In genomic region chr6:151228788-151229400, GRCh38 we compare ENCODE assay signal across 24 cellular contexts. TPM values are rescaled to one million over a fixed set of nuclear protein-coding genes. Genes with fewer than 3 reads are reported as not detected.
DNase-seq lines count a peak whose midpoint lies in the region; ATAC-seq, FAIRE-seq and TF ChIP-seq lines count a peak whose summit lies in the region.
"Had no signal": no experiment of that assay in that cellular context is flagged by ENCODE, and none has a peak within 500 bp of the region (broad histone marks: within the 10 kb centered on the region; RNA-seq: fewer than 3 reads in every experiment).

No MANE protein-coding gene starts in this region.

- H2AFZ ChIP-seq in H1 (ENCODE audit: low read length), result no peak overlapping the region
- H2AFZ ChIP-seq: GM23248 had no signal

- H4K20me1 ChIP-seq in H1 (replicated peaks in 1 of 2; ENCODE audit: control insufficient read depth in 1 of 2, insufficient read depth in 2 of 2, low read length in 2 of 2), result no peaks in the 10 kb centered on the region
- H4K20me1 ChIP-seq: BLaER1 treated with 17β-estradiol and CSF1 and Interleukin-3, amounts not matched to agents 10 nM and 100 nM had no signal

- no peak overlapping the region for H2BK12ac ChIP-seq in H1 (ENCODE audit: low read depth, low read length)

- H3K79me2 ChIP-seq in H1 (ENCODE audit: control insufficient read depth in 1 of 2, insufficient read depth in 2 of 2, low read length in 2 of 2), result no peaks in the 10 kb centered on the region

- H2BK15ac ChIP-seq in H1 (ENCODE audit: low read length), result no peak overlapping the region

- 83% methylated on average over 3 of the region's 3 CpGs; no CpG with 5 or more reads in 1 of the 2 experiments for WGBS in H1 (ENCODE audit: extremely low coverage in 1 of 2, insufficient coverage in 1 of 2, insufficient read length in 1 of 2, insufficient replicate concordance in 2 of 2, low coverage in 1 of 2, low lambda C conversion rate in 2 of 2, missing lambda C conversion rate in 1 of 2), 2 experiments

- no peak overlapping the region for H4K5ac ChIP-seq in H1 (ENCODE audit: insufficient read length, low read depth, low read length)

- no peaks in the 10 kb centered on the region for H3K4me1 ChIP-seq in H1 (replicated peaks in 1 of 4; ENCODE audit: control insufficient read depth in 3 of 4, insufficient read depth in 4 of 4, low read length in 3 of 4)
- H3K4me1 ChIP-seq: A549, BE2C had no signal

- H3K27ac Mint-ChIP-seq in activated T-cell treated with anti-CD3 and anti-CD28 coated beads, Interleukin-2, amount 50 U/mL, for 72 hours, result no peak overlapping the region
- H3K27ac Mint-ChIP-seq in WTC11, result peak overlapping the region; percentile 72; the same call in 1 of the 2 replicates
- H3K27ac Mint-ChIP-seq: CD14-positive monocyte; CD4-positive, alpha-beta T cell; CD8-positive, alpha-beta memory T cell; HFFc6 had no signal

- no peak overlapping the region for H2AK5ac ChIP-seq in H1 (ENCODE audit: low read depth, low read length)

- H3K36me3 Mint-ChIP-seq in activated T-cell treated with anti-CD3 and anti-CD28 coated beads, Interleukin-2, amount 50 U/mL, for 72 hours (ENCODE audit: insufficient read depth in 2 of 2), result no peaks in the 10 kb centered on the region
- no peaks in the 10 kb centered on the region for H3K36me3 Mint-ChIP-seq in WTC11
- H3K36me3 Mint-ChIP-seq: CD14-positive monocyte; CD8-positive, alpha-beta memory T cell had no signal

- H2BK5ac ChIP-seq in H1 (ENCODE audit: low read depth, low read length), result no peak overlapping the region

- no peak overlapping the region for H3K14ac ChIP-seq in H1 (ENCODE audit: insufficient read length)

- no peaks in the 10 kb centered on the region for H3K23me2 ChIP-seq in H1 (ENCODE audit: low read depth, low read length)

- H3K4me3 Mint-ChIP-seq in activated T-cell treated with anti-CD3 and anti-CD28 coated beads, Interleukin-2, amount 50 U/mL, for 72 hours, result no peak overlapping the region
- no peak overlapping the region for H3K4me3 Mint-ChIP-seq in WTC11
- H3K4me3 Mint-ChIP-seq: CD14-positive monocyte; CD4-positive, alpha-beta T cell; CD8-positive, alpha-beta memory T cell; HFFc6 had no signal

- no peak overlapping the region for H3K4ac ChIP-seq in H1 (replicated peaks; ENCODE audit: insufficient read length, low read depth, low read length)

- no peaks in the 10 kb centered on the region for H3K27me3 ChIP-seq in H1 (replicated peaks in 1 of 4; ENCODE audit: control insufficient read depth in 3 of 4, extremely low read depth in 1 of 4, insufficient read depth in 3 of 4, low read length in 3 of 4)
- H3K27me3 ChIP-seq: BE2C; BLaER1 treated with 17β-estradiol and CSF1 and Interleukin-3, amounts not matched to agents 10 nM and 100 nM had no signal

- CTCF ChIA-PET in WTC11 (lab: Charles Lee), result no interaction called here
- CTCF ChIA-PET in H1 (lab: Charles Lee; ENCODE audit: partially characterized antibody), result interaction anchor here (0.6 to 0.7 kb wide), 3 partner anchors 19 to 436 kb away, joined by 3 to 5 read pairs (median 3); no protein-coding TSS in a partner anchor

- FAIRE-seq in H1 (lab: Jason Lieb, UNC), result no peak
- FAIRE-seq: A549, D721Med, G401.6, GM12892, GM19239, H54 had no signal

- H3K79me1 ChIP-seq in H1 (ENCODE audit: low read depth, low read length), result no peaks in the 10 kb centered on the region

- no peaks in the 10 kb centered on the region for H3K36me3 ChIP-seq in H1 (ENCODE audit: control insufficient read depth in 2 of 4, insufficient read depth in 4 of 4, low read length in 3 of 4)
- H3K36me3 ChIP-seq: BE2C; BLaER1 treated with 17β-estradiol and CSF1 and Interleukin-3, amounts not matched to agents 10 nM and 100 nM; HAP-1 had no signal

- no peak overlapping the region for H4K8ac ChIP-seq in H1 (ENCODE audit: extremely low read depth, insufficient read depth, low read length)

- H3K9me3 Mint-ChIP-seq in activated T-cell treated with anti-CD3 and anti-CD28 coated beads, Interleukin-2, amount 50 U/mL, for 72 hours, result no peaks in the 10 kb centered on the region
- H3K9me3 Mint-ChIP-seq in WTC11, result no peaks in the 10 kb centered on the region
- H3K9me3 Mint-ChIP-seq: CD4-positive, alpha-beta T cell; CD8-positive, alpha-beta memory T cell; HFFc6 had no signal

- no peak for TF ChIP-seq RAD21 in H1 (IDR thresholded peaks at IDR 0.05 in 1 of 2, conservative IDR thresholded peaks at IDR 0.05 in 1 of 2; ENCODE audit: low read depth in 2 of 2, low read length in 2 of 2)

- TF ChIP-seq POLR2A in H1 (IDR thresholded peaks at IDR 0.05; ENCODE audit: control extremely low read depth in 1 of 2, low read depth in 2 of 2, low read length in 2 of 2), result no peak

- TF ChIP-seq CTCF in WTC11 (IDR thresholded peaks at IDR 0.05), result no peak
- TF ChIP-seq CTCF in H1 (IDR thresholded peaks at IDR 0.05; ENCODE audit: control extremely low read depth in 1 of 3, insufficient read depth in 1 of 3, low read depth in 1 of 3, low read length in 3 of 3), result no peak

- peaks cover 18% of the 10 kb centered on the region for H3K27me3 Mint-ChIP-seq in activated T-cell treated with anti-CD3 and anti-CD28 coated beads, Interleukin-2, amount 50 U/mL, for 72 hours (ENCODE audit: low read depth)
- H3K27me3 Mint-ChIP-seq in WTC11 (ENCODE audit: low read depth), result no peaks in the 10 kb centered on the region; the same call in 1 of the 2 replicates

- no peak overlapping the region for H3K18ac ChIP-seq in H1 (ENCODE audit: extremely low read depth, low read length)

- no peaks in the 10 kb centered on the region for H3K9me3 ChIP-seq in H1 (ENCODE audit: insufficient read depth in 2 of 2, low read depth in 1 of 2, low read length in 1 of 2)
- H3K9me3 ChIP-seq: A549, BE2C, HAP-1 had no signal

- H3K4me1 Mint-ChIP-seq in activated T-cell treated with anti-CD3 and anti-CD28 coated beads, Interleukin-2, amount 50 U/mL, for 72 hours (ENCODE audit: low read depth), result peaks cover 21% of the 10 kb centered on the region
- peaks cover 17% of the 10 kb centered on the region for H3K4me1 Mint-ChIP-seq in WTC11
- H3K4me1 Mint-ChIP-seq: CD14-positive monocyte; CD8-positive, alpha-beta memory T cell had no signal

- H3K4me2 ChIP-seq in H1 (ENCODE audit: insufficient read depth in 1 of 2, low read depth in 2 of 2, low read length in 2 of 2), result no peak overlapping the region
- H3K4me2 ChIP-seq: A549 had no signal

- no peak overlapping the region for H2BK20ac ChIP-seq in H1 (ENCODE audit: low read length)

- no peak overlapping the region for H2BK120ac ChIP-seq in H1 (replicated peaks; ENCODE audit: low read depth, low read length)

- POLR2A ChIA-PET in WTC11 (lab: Charles Lee), result interaction anchor here (0.7 to 1.1 kb wide), 3 partner anchors 11 to 176 kb away, joined by 3 to 6 read pairs (median 4); partner anchors contain the start of gene AKAP12
- POLR2A ChIA-PET in H1 (lab: Charles Lee; ENCODE audit: partially characterized antibody), result interaction anchor here (0.7 to 5.3 kb wide), 3 partner anchors 10 to 26 kb away, joined by 3 to 42 read pairs (median 4); partner anchors contain the start of gene AKAP12

- no peak overlapping the region for H3K23ac ChIP-seq in H1 (ENCODE audit: insufficient read length)

- peak; percentile 20 to 23 for ATAC-seq in activated T-cell treated with anti-CD3 and anti-CD28 coated beads, Interleukin-2, amount 50 U/mL, for 72 hours (replicated peaks in 1 of 2)
- ATAC-seq in WTC11 (no peak), GM18907 (IDR thresholded peaks at IDR 0.05; ENCODE audit: unreplicated experiment) (no peak)
- ATAC-seq: A549 had no signal

- no peak for DNase-seq in activated T-cell treated with anti-CD3 and anti-CD28 coated beads, Interleukin-2, amount 50 U/mL, for 72 hours
- DNase-seq in activated T-cell treated with anti-CD3 and anti-CD28 coated beads, Interleukin-2, amount 50 U/mL, for 48 hours, result no peak
- no peak for DNase-seq in WTC11 (ENCODE audit: low spot score)
- DNase-seq in H1 (ENCODE audit: low read depth in 1 of 2, low spot score in 2 of 2), result no peak
- no peak for DNase-seq in germinal center (ENCODE audit: low spot score)
- DNase-seq: 8988T; ACHN; AML-193; BE2C; CD4-positive, alpha-beta T cell; CD8-positive, alpha-beta memory T cell; DMS 273 treated with DMSO at 0.1 percent for 48 hours; GM23248; HFFc6 had no signal

- no peak for TF ChIP-seq EP300 in H1 (IDR thresholded peaks at IDR 0.05; ENCODE audit: borderline replicate concordance in 1 of 2, low read depth in 2 of 2, low read length in 2 of 2)

- H3K9ac ChIP-seq in H1 (replicated peaks in 1 of 4; ENCODE audit: extremely low read depth in 1 of 4, low read depth in 3 of 4, low read length in 3 of 4), result no peak overlapping the region
- H3K9ac ChIP-seq: BLaER1 treated with 17β-estradiol and CSF1 and Interleukin-3, amounts not matched to agents 10 nM and 100 nM; GM23248 had no signal

- H3K27ac ChIP-seq in H1 (ENCODE audit: low read depth, low read length), result no peak overlapping the region
- H3K27ac ChIP-seq: A549; BLaER1 treated with 17β-estradiol and CSF1 and Interleukin-3, amounts not matched to agents 10 nM and 100 nM; GM23248 had no signal

- no peak overlapping the region for H3K4me3 ChIP-seq in H1 (ENCODE audit: extremely low read depth in 1 of 4, insufficient read depth in 2 of 4, low read depth in 3 of 4, low read length in 4 of 4)
- H3K4me3 ChIP-seq: A549; BLaER1 treated with 17β-estradiol and CSF1 and Interleukin-3, amounts not matched to agents 10 nM and 100 nM; GM23248; HAP-1 had no signal

- H3K56ac ChIP-seq in H1 (replicated peaks; ENCODE audit: insufficient read length, low read depth, low read length), result no peak overlapping the region

- H4K91ac ChIP-seq in H1 (replicated peaks; ENCODE audit: insufficient read length, low read length), result no peak overlapping the region

TF ChIP-seq in WTC11, 78 proteins besides CTCF, POLR2A, EP300 and RAD21 (continues in another document):
- TF ChIP-seq PRRX2 (CRISPR knock-in tag; IDR thresholded peaks at IDR 0.05) (no peak), FOXP1 (CRISPR knock-in tag; IDR thresholded peaks at IDR 0.05; ENCODE audit: borderline replicate concordance) (no peak)

TF ChIP-seq in H1, 55 proteins besides CTCF, POLR2A, EP300 and RAD21 (continues in another document):
- TF ChIP-seq JUND (IDR thresholded peaks at IDR 0.05; ENCODE audit: low read length) (no peak), RXRA (IDR thresholded peaks at IDR 0.05; ENCODE audit: insufficient read depth, low read depth, low read length) (no peak), CBX8 (IDR thresholded peaks at IDR 0.05; ENCODE audit: borderline replicate concordance, low read depth, low read length) (no peak)

RNA-seq across cellular contexts. Expression of gene AKAP12, which starts 10.9 kb away (rescaled TPM):
- total RNA-seq in activated T-cell treated with anti-CD3 and anti-CD28 coated beads, Interleukin-2, amount 50 U/mL, for 72 hours, result 10 to 100 TPM; 10.0 to 10.6 TPM
- total RNA-seq in WTC11 (2021), result 64.2 to 90.0 TPM (median 65.0 TPM) in 3 replicates
- 79.2 and 84.2 TPM in 2 replicates for total RNA-seq in H1 (2021; fragmentation: NEBNext Ultra II Directional; extraction: Animal tissue kit (Norgen Biotek cat#: 25700))
- polyA plus RNA-seq in H1 (2011; rRNA removed), result 10.6 and 14.6 TPM in 2 replicates
- 27.4 TPM for polyA plus RNA-seq in H1 (2011; cell fraction: cytosol; rRNA removed)
- polyA plus RNA-seq in H1 (2011; cell fraction: nucleus; rRNA removed), result 18.5 TPM
- polyA plus RNA-seq in H1 (2012, experiment 1 of 2), result 48.4 to 56.6 TPM (median 53.9 TPM) in 4 replicates
- 2.0 TPM for polyA plus RNA-seq in H1 (2012, experiment 2 of 2)
- polyA plus RNA-seq in H1 (2013, experiment 1 of 2), result 56.7 TPM
- 58.3 TPM for polyA plus RNA-seq in H1 (2013, experiment 2 of 2)
- polyA minus RNA-seq in H1 (2011; rRNA and poly(A)+ RNA removed), result 20.4 and 30.1 TPM in 2 replicates
- polyA minus RNA-seq in H1 (2011; cell fraction: cytosol; rRNA and poly(A)+ RNA removed), result 32.7 TPM
- 27.0 TPM for polyA minus RNA-seq in H1 (2011; cell fraction: nucleus; rRNA and poly(A)+ RNA removed)
- polyA plus RNA-seq: CD14-positive monocyte had no signal

Comparison
In these comparisons a context has a peak if more than half of its experiments do, and no peak if none do; other contexts are left out.
1. ATAC-seq: peak in activated T-cell treated with anti-CD3 and anti-CD28 coated beads, Interleukin-2, amount 50 U/mL, for 72 hours (2 of 2); none in WTC11 (single experiment) and GM18907 (single experiment).